Comparison of ENCODE assay signal across 9 cellular contexts in genomic region chr12:100128509-100128908, GRCh38. TPM values are rescaled to one million over a fixed set of nuclear protein-coding genes. Genes with fewer than 3 reads are reported as not detected.
DNase-seq lines count a peak whose midpoint lies in the region; ATAC-seq and TF ChIP-seq lines count a peak whose summit lies in the region.
"Had no signal": no experiment of that assay in that cellular context is flagged by ENCODE, and none has a peak within 500 bp of the region (broad histone marks: within the 10 kb centered on the region; RNA-seq: fewer than 3 reads in every experiment).

No MANE protein-coding gene starts in this region.

- peaks cover 19% of the 10 kb centered on the region for H3K4me1 Mint-ChIP-seq in memory B cell
- H3K4me1 Mint-ChIP-seq in activated CD8-positive, alpha-beta memory T cell treated with anti-CD3 and anti-CD28 coated beads, Interleukin-2, amount 10 ng/mL, durations not matched to agents 7 days and 5 days = peaks cover 22% of the 10 kb centered on the region

- CTCF ChIA-PET in activated CD8-positive, alpha-beta memory T cell treated with anti-CD3 and anti-CD28 coated beads, Interleukin-2, amount 10 ng/mL, durations not matched to agents 7 days and 5 days (lab: Charles Lee) = interaction anchor here (1.4 kb wide), 1 partner anchor 8 kb away, joined by 4 read pairs; no protein-coding TSS in a partner anchor

- intact Hi-C loops in colonic mucosa (cut with DNase I) = no loop called here

- H3K27me3 Mint-ChIP-seq in memory B cell = no peaks in the 10 kb centered on the region
- no peaks in the 10 kb centered on the region for H3K27me3 Mint-ChIP-seq in activated CD8-positive, alpha-beta memory T cell treated with anti-CD3 and anti-CD28 coated beads, Interleukin-2, amount 10 ng/mL, durations not matched to agents 7 days and 5 days
- H3K27me3 Mint-ChIP-seq: B cell had no signal

- H3K27ac ChIP-seq in colonic mucosa = no peak overlapping the region

- H3K9me3 ChIP-seq in colonic mucosa = no peaks in the 10 kb centered on the region

- ATAC-seq in memory B cell (ENCODE audit: low read depth) (no peak), GM18520 (IDR thresholded peaks at IDR 0.05; ENCODE audit: unreplicated experiment) (no peak)
- no peak for ATAC-seq in activated CD8-positive, alpha-beta memory T cell treated with anti-CD3 and anti-CD28 coated beads, Interleukin-2, amount 10 ng/mL, durations not matched to agents 7 days and 5 days

- H3K9me3 Mint-ChIP-seq in memory B cell = no peaks in the 10 kb centered on the region
- H3K9me3 Mint-ChIP-seq in activated CD8-positive, alpha-beta memory T cell treated with anti-CD3 and anti-CD28 coated beads, Interleukin-2, amount 10 ng/mL, durations not matched to agents 7 days and 5 days (ENCODE audit: low read depth) = no peaks in the 10 kb centered on the region

- peaks cover 4% of the 10 kb centered on the region for H3K36me3 Mint-ChIP-seq in memory B cell
- peaks cover 13% of the 10 kb centered on the region for H3K36me3 Mint-ChIP-seq in activated CD8-positive, alpha-beta memory T cell treated with anti-CD3 and anti-CD28 coated beads, Interleukin-2, amount 10 ng/mL, durations not matched to agents 7 days and 5 days

- H3K36me3 ChIP-seq in colonic mucosa = no peaks in the 10 kb centered on the region

- no peak overlapping the region for H3K4me3 Mint-ChIP-seq in memory B cell
- no peak overlapping the region for H3K4me3 Mint-ChIP-seq in activated CD8-positive, alpha-beta memory T cell treated with anti-CD3 and anti-CD28 coated beads, Interleukin-2, amount 10 ng/mL, durations not matched to agents 7 days and 5 days
- H3K4me3 Mint-ChIP-seq: B cell had no signal

- DNase-seq in DMS53 (lab: John Stamatoyannopoulos, UW) (peak; percentile 50), DMS53 treated with DMSO at 0.1 percent for 48 hours (lab: John Stamatoyannopoulos, UW; ENCODE audit: unreplicated experiment) (no peak), NCI-H2227 treated with DMSO at 0.1 percent for 48 hours (lab: John Stamatoyannopoulos, UW) (peak; percentile 14), colonic mucosa (peak; percentile 31), memory B cell (ENCODE audit: low spot score in 2 of 2) (no peak), GDM1 (lab: John Stamatoyannopoulos, UW) (no peak)
- no peak for DNase-seq in activated CD8-positive, alpha-beta memory T cell treated with anti-CD3 and anti-CD28 coated beads, Interleukin-2, amount 10 ng/mL, durations not matched to agents 7 days and 5 days

- no peaks in the 10 kb centered on the region for H3K4me1 ChIP-seq in colonic mucosa

- peak overlapping the region; percentile 78 for H3K27ac Mint-ChIP-seq in memory B cell
- H3K27ac Mint-ChIP-seq in activated CD8-positive, alpha-beta memory T cell treated with anti-CD3 and anti-CD28 coated beads, Interleukin-2, amount 10 ng/mL, durations not matched to agents 7 days and 5 days = no peak overlapping the region
- H3K27ac Mint-ChIP-seq: B cell had no signal

- TF ChIP-seq CTCF in colonic mucosa (IDR thresholded peaks at IDR 0.05) = no peak

- no peaks in the 10 kb centered on the region for H3K27me3 ChIP-seq in colonic mucosa

- no peak overlapping the region for H3K9ac ChIP-seq in colonic mucosa (ENCODE audit: low read depth in 2 of 2, low read length in 2 of 2)

- H3K4me3 ChIP-seq in colonic mucosa = no peak overlapping the region

RNA-seq across cellular contexts. Expression of gene BLTP3B, which starts 14.2 kb away (rescaled TPM):
- 10 to 100 TPM; 20.2 to 23.8 TPM for total RNA-seq in colonic mucosa
- 10 to 100 TPM; 36.4 to 42.0 TPM for total RNA-seq in activated CD8-positive, alpha-beta memory T cell treated with anti-CD3 and anti-CD28 coated beads, Interleukin-2, amount 10 ng/mL, durations not matched to agents 7 days and 5 days

Comparison
In these comparisons a context has a peak if more than half of its experiments do, and no peak if none do; other contexts are left out.
1. DNase-seq: peak in DMS53 (single experiment), NCI-H2227 treated with DMSO at 0.1 percent for 48 hours (single experiment) and colonic mucosa (single experiment); none in DMS53 treated with DMSO at 0.1 percent for 48 hours (single experiment), memory B cell (0 of 2), GDM1 (single experiment) and activated CD8-positive, alpha-beta memory T cell treated with anti-CD3 and anti-CD28 coated beads, Interleukin-2, amount 10 ng/mL, durations not matched to agents 7 days and 5 days (single experiment).